Comparison of ENCODE assay signal across 2 cellular contexts in genomic region chr10:63759335-63759734, GRCh38.
TF ChIP-seq lines count a peak whose summit lies in the region.

No MANE protein-coding gene starts in this region.

TF ChIP-seq in GM23338, 12 proteins besides CTCF, POLR2A, EP300 and RAD21 (continued from another document):
- TF ChIP-seq REST (IDR thresholded peaks at IDR 0.05; ENCODE audit: unreplicated experiment) (no peak), STAT1 (IDR thresholded peaks at IDR 0.05; ENCODE audit: unreplicated experiment) (no peak), ETS1 (IDR thresholded peaks at IDR 0.05) (no peak), ZNF462 (CRISPR knock-in tag; IDR thresholded peaks at IDR 0.05) (no peak), NANOG (IDR thresholded peaks at IDR 0.05; ENCODE audit: borderline replicate concordance) (no peak), POLR2AphosphoS5 (IDR thresholded peaks at IDR 0.05; ENCODE audit: low read depth) (no peak), EZH2 (IDR thresholded peaks at IDR 0.05; ENCODE audit: low read depth, unreplicated experiment) (no peak)

TF ChIP-seq in H1, 55 proteins besides CTCF, POLR2A, EP300 and RAD21 (continued from another document):
- no peak for TF ChIP-seq ATF3 (IDR thresholded peaks at IDR 0.05; ENCODE audit: insufficient read depth, low read depth, low read length)
- TF ChIP-seq CHD1 (IDR thresholded peaks at IDR 0.05; ENCODE audit: low read depth, low read length) = no peak
- TF ChIP-seq GABPA (IDR thresholded peaks at IDR 0.05; ENCODE audit: borderline replicate concordance, insufficient read depth, low read length) = no peak
- TF ChIP-seq JUND (IDR thresholded peaks at IDR 0.05; ENCODE audit: low read length) = no peak
- TF ChIP-seq SP1 (IDR thresholded peaks at IDR 0.05; ENCODE audit: low read depth, low read length) = no peak
- TF ChIP-seq SIX5 (IDR thresholded peaks at IDR 0.05; ENCODE audit: low read depth, low read length) = no peak
- TF ChIP-seq E2F6 (IDR thresholded peaks at IDR 0.05) = no peak
- TF ChIP-seq KDM1A (IDR thresholded peaks at IDR 0.05; ENCODE audit: borderline replicate concordance, low read length) = no peak
- TF ChIP-seq TAF1 (IDR thresholded peaks at IDR 0.05; ENCODE audit: low read depth, low read length) = no peak
- no peak for TF ChIP-seq POU5F1 (IDR thresholded peaks at IDR 0.05; ENCODE audit: low read depth, low read length)
